11 cellular contexts compared by ENCODE assay signal in genomic region chr3:164303894-164304293, GRCh38.
"Had no signal": no experiment of that assay in that cellular context is flagged by ENCODE, and none has a peak within 500 bp of the region (broad histone marks: within the 10 kb centered on the region; RNA-seq: fewer than 3 reads in every experiment).

No MANE protein-coding gene starts in this region.

- FAIRE-seq: H1, H54 had no signal

- H3K36me3 ChIP-seq: HAP-1 had no signal

- H3K27ac ChIP-seq: GM23248 had no signal

- H3K9ac ChIP-seq: GM23248 had no signal

- H3K4me3 ChIP-seq: GM23248, GM23338, HAP-1 had no signal

- DNase-seq: GM23248, GOT3, H7, H9, HCEC 1CT, HFFc6 had no signal

- H3K4me1 Mint-ChIP-seq: GM23338 had no signal

- ATAC-seq: GM23338, HCT116 had no signal

- H3K4me1 ChIP-seq: HAP-1 had no signal

- H3K27ac Mint-ChIP-seq: GM23338, H9, HFFc6 had no signal

- H3K9me3 ChIP-seq: HAP-1 had no signal

- H3K4me3 Mint-ChIP-seq: GM23338, H9, HFFc6 had no signal
